In the genomic region with DNA sequence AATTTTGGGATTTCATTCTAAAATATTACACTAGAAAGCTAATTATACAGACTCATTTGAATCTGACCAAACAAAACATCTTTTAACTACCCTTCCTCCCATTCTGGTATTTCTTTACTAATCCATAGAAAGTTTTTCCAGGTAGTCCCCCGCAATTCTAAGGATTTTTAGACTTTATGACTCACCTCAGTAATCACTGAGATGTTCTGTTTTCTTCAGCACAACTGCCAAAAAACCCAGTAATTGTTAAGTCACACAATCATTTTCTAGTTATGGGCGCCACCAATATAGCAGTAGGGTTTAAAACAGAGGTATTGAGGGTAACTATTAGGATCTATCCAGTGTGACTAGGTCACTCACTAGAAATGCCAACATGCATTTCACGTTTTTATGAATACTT, we compare ENCODE assay signal across 10 cellular contexts. TPM values are rescaled to one million over a fixed set of nuclear protein-coding genes. Genes with fewer than 3 reads are reported as not detected.
DNase-seq lines count a peak whose midpoint lies in the region; ATAC-seq, FAIRE-seq and TF ChIP-seq lines count a peak whose summit lies in the region.
"Had no signal": no experiment of that assay in that cellular context is flagged by ENCODE, and none has a peak within 500 bp of the region (broad histone marks: within the 10 kb centered on the region; RNA-seq: fewer than 3 reads in every experiment).

No MANE protein-coding gene starts in this region.

- dilution Hi-C loops in endothelial cell of umbilical vein (cut with MboI; ENCODE audit: extremely low pct_ligation_motif_present, low sequenced_read_pairs) = no loop called here

- H3K4me3 Mint-ChIP-seq in CD4-positive, alpha-beta memory T cell = no peak overlapping the region
- H3K4me3 Mint-ChIP-seq in immature natural killer cell = no peak overlapping the region
- H3K4me3 Mint-ChIP-seq: T-helper 2 cell treated with Interferon-gamma antibody and Interleukin-4, amounts not matched to agents 5 μg/mL and 100 μg/mL, for 36 hours had no signal

- ATAC-seq in GM21529 (IDR thresholded peaks at IDR 0.05; ENCODE audit: unreplicated experiment) = no peak

- peaks cover 66% of the 10 kb centered on the region for H3K4me1 ChIP-seq in CD4-positive, alpha-beta memory T cell (ENCODE audit: insufficient read depth, low read length)
- H3K4me1 ChIP-seq in endothelial cell of umbilical vein (ENCODE audit: control insufficient read depth, extremely low read depth, insufficient read depth, low read length) = peaks cover 14% of the 10 kb centered on the region
- peaks cover 20% of the 10 kb centered on the region for H3K4me1 ChIP-seq in osteoblast (ENCODE audit: insufficient read depth, low read length)

- H3K9me3 Mint-ChIP-seq in CD4-positive, alpha-beta memory T cell = no peaks in the 10 kb centered on the region
- H3K9me3 Mint-ChIP-seq in immature natural killer cell = no peaks in the 10 kb centered on the region
- H3K9me3 Mint-ChIP-seq: T-helper 2 cell treated with Interferon-gamma antibody and Interleukin-4, amounts not matched to agents 5 μg/mL and 100 μg/mL, for 36 hours had no signal

- no peak for TF ChIP-seq POLR2A in endothelial cell of umbilical vein (IDR thresholded peaks at IDR 0.05; ENCODE audit: low read depth, low read length)

- H3K79me2 ChIP-seq in endothelial cell of umbilical vein (ENCODE audit: control insufficient read depth, insufficient read depth, low read length) (peaks cover 62% of the 10 kb centered on the region), osteoblast (ENCODE audit: insufficient read depth, low read length) (peaks cover 82% of the 10 kb centered on the region)

- H3K36me3 Mint-ChIP-seq in CD4-positive, alpha-beta memory T cell = peaks cover 29 to 41% of the 10 kb centered on the region in 2 donors
- peaks cover 5 to 16% (median 11%) of the 10 kb centered on the region in 3 donors for H3K36me3 Mint-ChIP-seq in immature natural killer cell

- no peaks in the 10 kb centered on the region for H3K27me3 ChIP-seq in CD4-positive, alpha-beta memory T cell (ENCODE audit: insufficient read depth, low read length)
- H3K27me3 ChIP-seq in endothelial cell of umbilical vein (ENCODE audit: control insufficient read depth in 2 of 2, insufficient read depth in 2 of 2, low read length in 2 of 2) = no peaks in the 10 kb centered on the region
- no peaks in the 10 kb centered on the region for H3K27me3 ChIP-seq in osteoblast (ENCODE audit: insufficient read depth, low read length)

- BruUV-seq in endothelial cell of umbilical vein (replicated peaks; lab: Mats Ljungman, UMichigan) = no TSS peak

- intact Hi-C loops in CD4-positive, alpha-beta memory T cell (cut with micrococcal nuclease) = loop anchor here (1.0 to 2.0 kb wide), 2 partner anchors 7 to 16 kb away; no protein-coding TSS in a partner anchor
- intact Hi-C loops in endothelial cell of umbilical vein (cut with micrococcal nuclease) = no loop called here

- POLR2A ChIA-PET in CD4-positive, alpha-beta memory T cell (lab: Charles Lee; ENCODE audit: partially characterized antibody) = interaction anchor here (1.6 to 4.5 kb wide), 14 partner anchors 11 to 130 kb away, joined by 5 to 91 read pairs (median 17); a partner anchor contains a TSS
- POLR2A ChIA-PET in endothelial cell of umbilical vein (lab: Charles Lee) = interaction anchor here (1.8 kb wide), 1 partner anchor 7 kb away, joined by 9 read pairs; no protein-coding TSS in a partner anchor

- no peaks in the 10 kb centered on the region for H4K20me1 ChIP-seq in endothelial cell of umbilical vein (replicated peaks; ENCODE audit: control insufficient read depth, extremely low read depth, insufficient read depth, low read length)
- peaks cover 42% of the 10 kb centered on the region for H4K20me1 ChIP-seq in osteoblast (ENCODE audit: insufficient read depth, low read length)

- peaks cover 29 to 67% (median 35%) of the 10 kb centered on the region in 4 donors for H3K4me1 Mint-ChIP-seq in CD4-positive, alpha-beta memory T cell
- peaks cover 23 to 40% of the 10 kb centered on the region in 2 donors for H3K4me1 Mint-ChIP-seq in immature natural killer cell

- no peak for DNase-seq in CD4-positive, alpha-beta memory T cell
- DNase-seq in NAMALWA (ENCODE audit: low spot score) = peak; percentile 3
- DNase-seq in endothelial cell of umbilical vein (ENCODE audit: low read depth, low spot score) = peak; percentile 33
- DNase-seq in osteoblast (ENCODE audit: insufficient read length, low spot score, missing footprints) = no peak
- no peak for DNase-seq in NCI-H146 (lab: John Stamatoyannopoulos, UW)
- no peak for DNase-seq in immature natural killer cell
- DNase-seq in foreskin melanocyte = no peak
- DNase-seq: stimulated activated CD4-positive, alpha-beta T cell treated with anti-CD3 and anti-CD28 coated beads, Interleukin-4, amount 100 ng/mL, for 1 hour had no signal

- TF ChIP-seq CTCF in endothelial cell of umbilical vein (IDR thresholded peaks at IDR 0.05; ENCODE audit: extremely low read depth in 1 of 2, insufficient read depth in 1 of 2, low read depth in 1 of 2, low read length in 2 of 2) (no peak), osteoblast (IDR thresholded peaks at IDR 0.05; ENCODE audit: extremely low read depth, low read depth, low read length) (no peak)

- H3K4me2 ChIP-seq in endothelial cell of umbilical vein (ENCODE audit: insufficient read depth, low read length) (peak overlapping the region; percentile 95), osteoblast (ENCODE audit: insufficient read depth, low read length) (peak overlapping the region; percentile 88)

- no peaks in the 10 kb centered on the region for H3K9me3 ChIP-seq in CD4-positive, alpha-beta memory T cell (ENCODE audit: control insufficient read depth in 1 of 2, low read length in 2 of 2)
- H3K9me3 ChIP-seq in endothelial cell of umbilical vein (replicated peaks; ENCODE audit: control insufficient read depth, insufficient read depth, low read length) (no peaks in the 10 kb centered on the region), osteoblast (ENCODE audit: low read depth, low read length) (no peaks in the 10 kb centered on the region)

- H2AFZ ChIP-seq in endothelial cell of umbilical vein (ENCODE audit: low read depth, low read length) (no peak overlapping the region), osteoblast (ENCODE audit: low read length) (no peak overlapping the region)

- CTCF ChIA-PET in CD4-positive, alpha-beta memory T cell (lab: Charles Lee; ENCODE audit: partially characterized antibody) = no interaction called here
- CTCF ChIA-PET in endothelial cell of umbilical vein (lab: Charles Lee) = interaction anchor here (2.2 kb wide), 1 partner anchor 9 kb away, joined by 12 read pairs; no protein-coding TSS in a partner anchor

- H3K4me3 ChIP-seq in CD4-positive, alpha-beta memory T cell (ENCODE audit: low read length in 2 of 2) = peak overlapping the region; percentile 76 to 96
- H3K4me3 ChIP-seq in endothelial cell of umbilical vein (replicated peaks in 1 of 3; ENCODE audit: insufficient read depth in 1 of 3, low read depth in 1 of 3, low read length in 3 of 3) (peak overlapping the region; percentile 70 to 97 (median 91)), osteoblast (ENCODE audit: insufficient read depth, low read length) (peak overlapping the region; percentile 86)

- FAIRE-seq in endothelial cell of umbilical vein (lab: Jason Lieb, UNC) = no peak

- no peaks in the 10 kb centered on the region for H3K27me3 Mint-ChIP-seq in CD4-positive, alpha-beta memory T cell
- peaks cover 3 to 7% (median 5%) of the 10 kb centered on the region in 3 donors for H3K27me3 Mint-ChIP-seq in immature natural killer cell (ENCODE audit: low read depth in 3 of 3)

- H3K27ac ChIP-seq in CD4-positive, alpha-beta memory T cell (ENCODE audit: low read depth, low read length) = peak overlapping the region; percentile 94
- H3K27ac ChIP-seq in endothelial cell of umbilical vein (ENCODE audit: insufficient read depth, low read depth, low read length) (no peak overlapping the region), osteoblast (ENCODE audit: low read depth, low read length) (peak overlapping the region; percentile 95)

- no peaks in the 10 kb centered on the region for H3K9me1 ChIP-seq in endothelial cell of umbilical vein (replicated peaks; ENCODE audit: control insufficient read depth, extremely low read depth, insufficient read depth, low read length)

- H3K9ac ChIP-seq in endothelial cell of umbilical vein (replicated peaks; ENCODE audit: extremely low read depth, insufficient read depth, low read length) = peak overlapping the region; percentile 91

- peaks cover 16% of the 10 kb centered on the region for H3K36me3 ChIP-seq in CD4-positive, alpha-beta memory T cell (ENCODE audit: insufficient read depth, low read length)
- peaks cover 9 to 13% of the 10 kb centered on the region in 2 experiments for H3K36me3 ChIP-seq in endothelial cell of umbilical vein (ENCODE audit: control insufficient read depth in 2 of 2, extremely low read depth in 1 of 2, insufficient read depth in 2 of 2, low read length in 2 of 2)
- peaks cover 36% of the 10 kb centered on the region for H3K36me3 ChIP-seq in osteoblast (ENCODE audit: insufficient read depth, low read length)

- H3K27ac Mint-ChIP-seq in CD4-positive, alpha-beta memory T cell = no peak overlapping the region
- no peak overlapping the region for H3K27ac Mint-ChIP-seq in immature natural killer cell

RNA-seq across cellular contexts. Expression of a gene that starts 1.6 kb away (rescaled TPM):
- total RNA-seq in CD4-positive, alpha-beta memory T cell = 10 to 100 TPM; 80.0 to 84.1 TPM
- polyA plus RNA-seq in CD4-positive, alpha-beta memory T cell = 10 to 100 TPM; 12.8 to 37.5 TPM
- 20.0 and 21.5 TPM in 2 replicates for total RNA-seq in endothelial cell of umbilical vein
- polyA plus RNA-seq in endothelial cell of umbilical vein = 2.7 and 3.7 TPM in 2 replicates
- polyA plus RNA-seq in endothelial cell of umbilical vein (2011; cell fraction: cytosol; rRNA removed) = 4.2 and 4.4 TPM in 2 replicates
- 22.5 and 31.4 TPM in 2 replicates for polyA plus RNA-seq in endothelial cell of umbilical vein (2011; cell fraction: nucleus; rRNA removed)
- 8.4 and 12.3 TPM in 2 replicates for polyA plus RNA-seq in endothelial cell of umbilical vein (2012)
- polyA minus RNA-seq in endothelial cell of umbilical vein = 12.7 and 13.0 TPM in 2 replicates
- polyA minus RNA-seq in endothelial cell of umbilical vein (2011; cell fraction: cytosol; rRNA and poly(A)+ RNA removed) = 5.7 TPM
- polyA minus RNA-seq in endothelial cell of umbilical vein (2011; cell fraction: nucleus; rRNA and poly(A)+ RNA removed) = 25.0 and 29.9 TPM in 2 replicates
- total RNA-seq in osteoblast = 14.4 and 14.5 TPM in 2 replicates
- 10 to 100 TPM in 2 of 3 donors, 1 to 10 TPM in 1; 2.6 to 29.9 (median 13.3) TPM for polyA plus RNA-seq in immature natural killer cell

RNA-seq across cellular contexts. Expression of a gene that starts 52.1 kb away (rescaled TPM):
- total RNA-seq in CD4-positive, alpha-beta memory T cell = 100 to 1,000 TPM; 133 to 138 TPM
- polyA plus RNA-seq in CD4-positive, alpha-beta memory T cell = 100 to 1,000 TPM; 167 to 180 TPM
- total RNA-seq in endothelial cell of umbilical vein = 228 and 240 TPM in 2 replicates
- 274 and 297 TPM in 2 replicates for polyA plus RNA-seq in endothelial cell of umbilical vein
- polyA plus RNA-seq in endothelial cell of umbilical vein (2011; cell fraction: cytosol; rRNA removed) = 258 and 315 TPM in 2 replicates
- polyA plus RNA-seq in endothelial cell of umbilical vein (2011; cell fraction: nucleus; rRNA removed) = 142 and 181 TPM in 2 replicates
- polyA plus RNA-seq in endothelial cell of umbilical vein (2012) = 139 and 245 TPM in 2 replicates
- polyA minus RNA-seq in endothelial cell of umbilical vein = 190 and 204 TPM in 2 replicates
- polyA minus RNA-seq in endothelial cell of umbilical vein (2011; cell fraction: cytosol; rRNA and poly(A)+ RNA removed) = 83.9 TPM
- polyA minus RNA-seq in endothelial cell of umbilical vein (2011; cell fraction: nucleus; rRNA and poly(A)+ RNA removed) = 56.6 and 86.0 TPM in 2 replicates
- 76.7 and 83.1 TPM in 2 replicates for total RNA-seq in osteoblast
- 100 to 1,000 TPM; 133 to 258 (median 167) TPM for polyA plus RNA-seq in immature natural killer cell

Comparison
In these comparisons a context has a peak if more than half of its experiments do, and no peak if none do; other contexts are left out.
1. DNase-seq: peak in NAMALWA (single experiment) and endothelial cell of umbilical vein (single experiment); none in CD4-positive, alpha-beta memory T cell (0 of 5), osteoblast (single experiment), NCI-H146 (single experiment), immature natural killer cell (0 of 3) and foreskin melanocyte (single experiment).
2. Peak in every context shown above with its lines, with median percentiles within 50 percentile points of each other: H3K4me3 ChIP-seq.